ENCODE assay signal across 1 cellular context in genomic region chr20:582204-582603, GRCh38.
TF ChIP-seq lines count a peak whose summit lies in the region.

No MANE protein-coding gene starts in this region.

TF ChIP-seq in GM12878, 131 proteins besides CTCF, POLR2A, EP300 and RAD21:
- no peak for TF ChIP-seq IRF4 (IDR thresholded peaks at IDR 0.05; ENCODE audit: low read depth, low read length)
- TF ChIP-seq SPI1 (IDR thresholded peaks at IDR 0.05; ENCODE audit: borderline replicate concordance, insufficient read depth, low read depth, low read length) = peak; percentile 31; the same call in 1 of the 2 replicates
- TF ChIP-seq HDAC2 (IDR thresholded peaks at IDR 0.05) = no peak
